Comparison of ENCODE assay signal across 15 cellular contexts in genomic region chr2:226711606-226712296, GRCh38.
DNase-seq lines count a peak whose midpoint lies in the region; ATAC-seq, FAIRE-seq and TF ChIP-seq lines count a peak whose summit lies in the region.
"Had no signal": no experiment of that assay in that cellular context is flagged by ENCODE, and none has a peak within 500 bp of the region (broad histone marks: within the 10 kb centered on the region; RNA-seq: fewer than 3 reads in every experiment).

No MANE protein-coding gene starts in this region.

- no peaks in the 10 kb centered on the region for H3K9me3 ChIP-seq in HCT116 (ENCODE audit: control insufficient read depth in 1 of 2, insufficient read depth in 1 of 2, low read depth in 1 of 2, low read length in 2 of 2)
- H3K9me3 ChIP-seq in RWPE2 (ENCODE audit: severe bottlenecking) = no peaks in the 10 kb centered on the region
- H3K9me3 ChIP-seq in small intestine (ENCODE audit: control insufficient read depth, low read depth) = no peaks in the 10 kb centered on the region
- H3K9me3 ChIP-seq in HepG2 (ENCODE audit: low read length) = no peaks in the 10 kb centered on the region
- H3K9me3 ChIP-seq: BE2C had no signal

- TF ChIP-seq CTCF in HCT116 (IDR thresholded peaks at IDR 0.05 in 2 of 3, conservative IDR thresholded peaks at IDR 0.05 in 1 of 3; ENCODE audit: borderline replicate concordance in 1 of 3, insufficient read depth in 1 of 3, low read depth in 2 of 3, low read length in 2 of 3) (no peak), RWPE2 (IDR thresholded peaks at IDR 0.05; ENCODE audit: poor library complexity, severe bottlenecking) (no peak), foreskin keratinocyte (conservative IDR thresholded peaks at IDR 0.05) (no peak), HepG2 (CRISPR knock-in tag; IDR thresholded peaks at IDR 0.05) (no peak)

- H3K36me3 ChIP-seq in HCT116 (ENCODE audit: control insufficient read depth in 1 of 2, insufficient read depth in 2 of 2, low read length in 2 of 2) (no peaks in the 10 kb centered on the region), RWPE2 (ENCODE audit: low read depth) (no peaks in the 10 kb centered on the region), small intestine (ENCODE audit: control insufficient read depth in 2 of 2, insufficient read depth in 2 of 2, low read length in 2 of 2) (no peaks in the 10 kb centered on the region), HepG2 (replicated peaks in 1 of 2; ENCODE audit: control insufficient read depth in 1 of 2, insufficient read depth in 2 of 2, low read length in 2 of 2) (no peaks in the 10 kb centered on the region)
- H3K36me3 ChIP-seq: BE2C had no signal

- RAD21 ChIA-PET in HCT116 (lab: Charles Lee; ENCODE audit: low non-redundant PET in 1 of 2, low total read pairs in 2 of 2, uncharacterized antibody in 2 of 2, unreplicated experiment in 2 of 2) = no interaction called here

- DNase-seq in HCT116 (ENCODE audit: low read depth, low spot score) (no peak), RWPE2 (ENCODE audit: low spot score) (no peak), foreskin keratinocyte (peak in 1 of 2 donors; percentile 36), small intestine (no peak), HepG2 (ENCODE audit: low spot score) (no peak)
- DNase-seq in activated CD4-positive, CD25-positive, alpha-beta regulatory T cell (lab: John Stamatoyannopoulos, UW) = no peak
- DNase-seq: BE2C; CD4-positive, alpha-beta memory T cell; DMS79 had no signal

- FAIRE-seq in small intestine (lab: Jason Lieb, UNC) (peak; percentile 15), HepG2 (lab: Jason Lieb, UNC) (no peak)
- FAIRE-seq: A204.1, GM12891, GM19239, H1 had no signal

- ATAC-seq in HCT116 = no peak
- ATAC-seq in RWPE2 (ENCODE audit: low read depth) = peak; percentile 44; the same call in 1 of the 3 replicates
- peak; percentile 35 for ATAC-seq in foreskin keratinocyte
- ATAC-seq in GM21786 (IDR thresholded peaks at IDR 0.05; ENCODE audit: unreplicated experiment) = no peak
- no peak for ATAC-seq in HepG2

- TF ChIP-seq EP300 in HepG2 (IDR thresholded peaks at IDR 0.05; ENCODE audit: low read depth in 2 of 2, low read length in 2 of 2) = no peak
- TF ChIP-seq EP300 in HepG2 (CRISPR knock-in tag; IDR thresholded peaks at IDR 0.05; ENCODE audit: borderline replicate concordance) = no peak

- CTCF ChIA-PET in HCT116 (lab: Charles Lee) = no interaction called here
- CTCF ChIA-PET in HepG2 (lab: Yijun Ruan, JAX; ENCODE audit: low intra/inter-chr PET ratio, low total read pairs) = no interaction called here

- H3K79me2 ChIP-seq in HCT116 (ENCODE audit: insufficient read depth, low read length) (no peaks in the 10 kb centered on the region), HepG2 (ENCODE audit: insufficient read depth, low read length) (no peaks in the 10 kb centered on the region)

- H2AFZ ChIP-seq in HCT116 (ENCODE audit: low read depth, low read length, poor library complexity, severe bottlenecking) (peak overlapping the region; percentile 62), HepG2 (ENCODE audit: low read length) (no peak overlapping the region)

- no peak overlapping the region for H3K9ac ChIP-seq in HCT116 (ENCODE audit: low read length)
- no peak overlapping the region for H3K9ac ChIP-seq in HepG2 (ENCODE audit: insufficient read depth, low read depth, low read length)

- H4K20me1 ChIP-seq in HCT116 (ENCODE audit: insufficient read depth) = no peaks in the 10 kb centered on the region
- no peaks in the 10 kb centered on the region for H4K20me1 ChIP-seq in HepG2 (ENCODE audit: insufficient read depth, low read length)

- H3K27ac ChIP-seq in HCT116 (ENCODE audit: low read depth, low read length) (no peak overlapping the region), RWPE2 (ENCODE audit: poor library complexity, severe bottlenecking) (no peak overlapping the region), foreskin keratinocyte (no peak overlapping the region), small intestine (ENCODE audit: low read depth in 1 of 2, low read length in 1 of 2) (no peak overlapping the region), HepG2 (ENCODE audit: extremely low read length, insufficient read depth, low read length) (no peak overlapping the region)
- H3K27ac ChIP-seq: C4-2B had no signal

- H3K4me2 ChIP-seq in HCT116 (ENCODE audit: low read length) = 0 out of 2 replicates have a peak overlapping the region, but pooled peaks have one; percentile 6
- H3K4me2 ChIP-seq in HepG2 (ENCODE audit: low read depth, low read length) = no peak overlapping the region

- no peak for TF ChIP-seq RAD21 in HCT116 (IDR thresholded peaks at IDR 0.05; ENCODE audit: low read depth)
- TF ChIP-seq RAD21 in HepG2 (CRISPR knock-in tag; IDR thresholded peaks at IDR 0.05) = no peak

- in situ Hi-C loops in HepG2 (cut with HindIII; ENCODE audit: extremely low pct_ligation_motif_present, low pct_unique_long_range_greater_than_20kb) = no loop called here

- TF ChIP-seq POLR2A in HCT116 (IDR thresholded peaks at IDR 0.05; ENCODE audit: borderline replicate concordance, extremely low read depth, insufficient read depth, insufficient read length) (no peak), HepG2 (IDR thresholded peaks at IDR 0.05; ENCODE audit: insufficient read depth in 1 of 2, low read depth in 2 of 2, low read length in 2 of 2) (no peak)

- intact Hi-C loops in HCT116 (cut with micrococcal nuclease) (no loop called here), HepG2 (cut with micrococcal nuclease; ENCODE audit: unreplicated experiment) (no loop called here)

- H3K4me3 ChIP-seq in HCT116 (replicated peaks in 1 of 2; ENCODE audit: low read depth in 1 of 2, low read length in 2 of 2) = no peak overlapping the region
- H3K4me3 ChIP-seq in RWPE2 (ENCODE audit: severe bottlenecking) = no peak overlapping the region
- H3K4me3 ChIP-seq in small intestine (ENCODE audit: low read depth in 1 of 2, low read length in 2 of 2) = no peak overlapping the region
- no peak overlapping the region for H3K4me3 ChIP-seq in HepG2 (replicated peaks in 1 of 3; ENCODE audit: insufficient read depth in 1 of 3, low read depth in 2 of 3, low read length in 3 of 3)

- POLR2A ChIA-PET in HCT116 (lab: Charles Lee) (no interaction called here), HepG2 (lab: Yijun Ruan, JAX) (no interaction called here)

- WGBS in small intestine, 3 donors = 91 to 95% (median 93%) methylated on average over 2 of the region's 2 CpGs
- WGBS in HepG2 (ENCODE audit: low lambda C conversion rate) = 90% methylated on average over 2 of the region's 2 CpGs

- peaks cover 4 to 12% of the 10 kb centered on the region in 2 experiments; a peak in 2 of 4 replicates for H3K4me1 ChIP-seq in HCT116 (ENCODE audit: control insufficient read depth in 1 of 2, insufficient read depth in 2 of 2, low read length in 2 of 2)
- H3K4me1 ChIP-seq in RWPE2 (ENCODE audit: insufficient read depth, poor library complexity, severe bottlenecking) = peaks cover 6% of the 10 kb centered on the region
- H3K4me1 ChIP-seq in foreskin keratinocyte = no peaks in the 10 kb centered on the region
- H3K4me1 ChIP-seq in small intestine (ENCODE audit: control insufficient read depth in 2 of 2, insufficient read depth in 1 of 2, low read depth in 1 of 2, low read length in 1 of 2) = peaks cover 0 to 2% of the 10 kb centered on the region in 2 donors
- no peaks in the 10 kb centered on the region for H3K4me1 ChIP-seq in HepG2 (ENCODE audit: insufficient read depth, low read length)
- H3K4me1 ChIP-seq: BE2C had no signal

- H3K27me3 ChIP-seq in HCT116 (ENCODE audit: insufficient read depth, low read length) (no peaks in the 10 kb centered on the region), RWPE2 (ENCODE audit: insufficient read depth, poor library complexity, severe bottlenecking) (no peaks in the 10 kb centered on the region), foreskin keratinocyte (no peaks in the 10 kb centered on the region), small intestine (ENCODE audit: control insufficient read depth in 2 of 2, insufficient read depth in 2 of 2, low read length in 2 of 2) (no peaks in the 10 kb centered on the region), HepG2 (ENCODE audit: control insufficient read depth in 1 of 2, insufficient read depth in 2 of 2, low read length in 2 of 2) (no peaks in the 10 kb centered on the region)
- H3K27me3 ChIP-seq: BE2C had no signal

- H3K9me2 ChIP-seq in HCT116 (ENCODE audit: insufficient read depth) = no peaks in the 10 kb centered on the region

- BruUV-seq in HCT116 (replicated peaks; lab: Mats Ljungman, UMichigan) = no TSS peak
- no TSS peak for BruUV-seq in HepG2 (replicated peaks; lab: Mats Ljungman, UMichigan)

TF ChIP-seq in HCT116, 20 proteins besides CTCF, POLR2A, EP300 and RAD21 (continues in another document):
- TF ChIP-seq SP1 (IDR thresholded peaks at IDR 0.05; ENCODE audit: low read depth) = peak; percentile 16; the same call in 1 of the 2 replicates
- TF ChIP-seq YY1 (IDR thresholded peaks at IDR 0.05; ENCODE audit: extremely low read depth, insufficient replicate concordance, low read depth, low read length) = no peak
- TF ChIP-seq CEBPB (IDR thresholded peaks at IDR 0.05; ENCODE audit: low read depth) = no peak
- TF ChIP-seq ATF3 (IDR thresholded peaks at IDR 0.05) = no peak

TF ChIP-seq in HepG2, 621 proteins besides CTCF, POLR2A, EP300 and RAD21 (continues in another document):
- TF ChIP-seq ZNF17 (CRISPR knock-in tag; IDR thresholded peaks at IDR 0.05) = no peak
- no peak for TF ChIP-seq SRF (IDR thresholded peaks at IDR 0.05; ENCODE audit: low read depth, low read length)
- no peak for TF ChIP-seq NPAS2 (CRISPR knock-in tag; IDR thresholded peaks at IDR 0.05; ENCODE audit: borderline replicate concordance)
- no peak for TF ChIP-seq ZNF770 (CRISPR knock-in tag; IDR thresholded peaks at IDR 0.05)

Comparison
In these comparisons a context has a peak if more than half of its experiments do, and no peak if none do; other contexts are left out.
1. ATAC-seq: peak in RWPE2 (single experiment) and foreskin keratinocyte (single experiment); none in HCT116 (single experiment), GM21786 (single experiment) and HepG2 (single experiment).
2. Of the 20 proteins assayed by ChIP-seq in both HepG2 and HCT116: peak only in HepG2: none; only in HCT116: FOSL1 and SP1; in both: none; in neither: 18.